ENCODE assay signal across 8 cellular contexts in genomic region chr11:119103161-119103664, GRCh38. TPM values are rescaled to one million over a fixed set of nuclear protein-coding genes. Genes with fewer than 3 reads are reported as not detected.
A peak's percentile ranks its signal among the peaks of the same experiment; 100 is the strongest.
DNase-seq lines count a peak whose midpoint lies in the region; ATAC-seq and TF ChIP-seq lines count a peak whose summit lies in the region.
"Not testable (repeated sequence)": the region's sequence is repeated elsewhere in the genome, so short reads cannot be mapped to it uniquely, and the experiment has no call there.

No MANE protein-coding gene starts in this region.

- H4K20me1 ChIP-seq in GM23248 (ENCODE audit: insufficient read depth); PC-3 (ENCODE audit: low read length): not testable (repeated sequence)

- DNase-seq in GM23248; PC-3; activated T-cell treated with anti-CD3 and anti-CD28 coated beads, Interleukin-2, amount 50 U/mL, for 4 hours; breast epithelium (ENCODE audit: low spot score in 2 of 2); foreskin keratinocyte; skeletal muscle cell (ENCODE audit: low read depth); uterus: not testable (repeated sequence)

- H3K9me3 Mint-ChIP-seq in activated T-cell treated with anti-CD3 and anti-CD28 coated beads, Interleukin-2, amount 50 U/mL, for 4 hours, result not testable (repeated sequence)

- CTCF ChIA-PET in PC-3 (lab: Charles Lee), result interaction anchor here (0.7 to 1.7 kb wide), 3 partner anchors 18 to 93 kb away, joined by 3 to 8 read pairs (median 4); partner anchors contain the start of genes HINFP and VPS11

- ATAC-seq in PC-3; activated T-cell treated with anti-CD3 and anti-CD28 coated beads, Interleukin-2, amount 50 U/mL, for 4 hours; foreskin keratinocyte: not testable (repeated sequence)

- peak overlapping the region; percentile 89 for H3K9ac ChIP-seq in GM23248
- peak overlapping the region; percentile 84 for H3K9ac ChIP-seq in PC-3 (ENCODE audit: low read length)
- H3K9ac ChIP-seq in mucosa of rectum (ENCODE audit: low read depth in 1 of 2, low read length in 2 of 2), result not testable (repeated sequence)

- H3K27me3 ChIP-seq in GM23248 (replicated peaks; ENCODE audit: insufficient read depth); PC-3 (ENCODE audit: low read length); breast epithelium; foreskin keratinocyte; mucosa of rectum (ENCODE audit: control insufficient read depth in 2 of 2, insufficient read depth in 2 of 2, low read length in 2 of 2); uterus: not testable (repeated sequence)

- TF ChIP-seq POLR2A in breast epithelium (IDR thresholded peaks at IDR 0.05); uterus (IDR thresholded peaks at IDR 0.05): not testable (repeated sequence)

- in situ Hi-C loops in GM23248 (cut with MboI), result not testable (repeated sequence)

- not testable (repeated sequence) for BruUV-seq in PC-3 (replicated peaks; lab: Mats Ljungman, UMichigan)

- peaks cover 22% of the 10 kb centered on the region for H3K4me1 ChIP-seq in GM23248 (ENCODE audit: insufficient read depth)
- peaks cover 26% of the 10 kb centered on the region for H3K4me1 ChIP-seq in PC-3 (ENCODE audit: insufficient read depth, low read length)
- H3K4me1 ChIP-seq in breast epithelium, result peaks cover 5 to 17% of the 10 kb centered on the region in 2 donors
- H3K4me1 ChIP-seq in foreskin keratinocyte, result not testable (repeated sequence)
- H3K4me1 ChIP-seq in mucosa of rectum (ENCODE audit: control insufficient read depth in 2 of 2, insufficient read depth in 2 of 2, low read length in 2 of 2), result peaks cover 33 to 35% of the 10 kb centered on the region in 2 donors
- peaks cover 0 to 17% of the 10 kb centered on the region in 2 donors for H3K4me1 ChIP-seq in uterus

- H3K4me3 Mint-ChIP-seq in activated T-cell treated with anti-CD3 and anti-CD28 coated beads, Interleukin-2, amount 50 U/mL, for 4 hours, result peak overlapping the region; percentile 91

- POLR2A ChIA-PET in PC-3 (lab: Charles Lee; ENCODE audit: unreplicated experiment), result not testable (repeated sequence)

- not testable (repeated sequence) for TF ChIP-seq CTCF in PC-3 (conservative IDR thresholded peaks at IDR 0.05; ENCODE audit: low read depth, low read length); breast epithelium (IDR thresholded peaks at IDR 0.05); foreskin keratinocyte (conservative IDR thresholded peaks at IDR 0.05); uterus (IDR thresholded peaks at IDR 0.05)

- peak overlapping the region; percentile 89 for H2AFZ ChIP-seq in GM23248
- H2AFZ ChIP-seq in PC-3 (ENCODE audit: low read length), result peak overlapping the region; percentile 83

- H3K4me1 Mint-ChIP-seq in activated T-cell treated with anti-CD3 and anti-CD28 coated beads, Interleukin-2, amount 50 U/mL, for 4 hours (ENCODE audit: low read depth), result peaks cover 40% of the 10 kb centered on the region

- WGBS in GM23248 (ENCODE audit: low coverage in 1 of 2, low lambda C conversion rate in 2 of 2, missing lambda C conversion rate in 2 of 2), 2 experiments, result 79 to 82% methylated on average over 18 of the region's 18 CpGs

- peaks cover 21% of the 10 kb centered on the region for H3F3A ChIP-seq in GM23248 (ENCODE audit: insufficient read depth)
- H3F3A ChIP-seq in PC-3 (ENCODE audit: low read length, unreplicated experiment), result not testable (repeated sequence)

- not testable (repeated sequence) for H3K36me3 ChIP-seq in GM23248 (ENCODE audit: low read depth); PC-3 (ENCODE audit: low read depth, low read length); breast epithelium; mucosa of rectum (ENCODE audit: control insufficient read depth in 2 of 2, insufficient read depth in 2 of 2, low read length in 2 of 2); uterus

- peak overlapping the region; percentile 84 for H3K4me3 ChIP-seq in GM23248
- H3K4me3 ChIP-seq in PC-3 (ENCODE audit: low read length), result peak overlapping the region; percentile 89
- H3K4me3 ChIP-seq in breast epithelium, result peak overlapping the region; percentile 75 to 97 (median 83)
- peak overlapping the region; percentile 17 to 93 for H3K4me3 ChIP-seq in mucosa of rectum (ENCODE audit: low read length in 2 of 2)
- peak overlapping the region; percentile 92 for H3K4me3 ChIP-seq in skeletal muscle cell (ENCODE audit: low read depth, low read length)
- H3K4me3 ChIP-seq in uterus, result peak overlapping the region; percentile 63 to 86

- intact Hi-C loops in PC-3 (cut with micrococcal nuclease), result loop anchor here (2.0 kb wide), 3 partner anchors 36 to 94 kb away; partner anchors contain the start of genes SLC37A4 and VPS11
- intact Hi-C loops in breast epithelium (cut with DNase I; ENCODE audit: low total_unique reads); uterus (cut with DNase I; ENCODE audit: low total_unique reads): not testable (repeated sequence)

- not testable (repeated sequence) for H3K9me3 ChIP-seq in GM23248 (ENCODE audit: low read depth); PC-3 (ENCODE audit: low read length); breast epithelium; mucosa of rectum (ENCODE audit: control insufficient read depth in 2 of 2, low read length in 2 of 2); uterus

- peaks cover 53% of the 10 kb centered on the region for H3K79me2 ChIP-seq in GM23248 (ENCODE audit: insufficient read depth)
- peaks cover 44% of the 10 kb centered on the region for H3K79me2 ChIP-seq in PC-3 (ENCODE audit: low read length)

- not testable (repeated sequence) for H3K36me3 Mint-ChIP-seq in activated T-cell treated with anti-CD3 and anti-CD28 coated beads, Interleukin-2, amount 50 U/mL, for 4 hours (ENCODE audit: insufficient read depth)

- H3K27ac ChIP-seq in GM23248, result peak overlapping the region; percentile 93
- peak overlapping the region; percentile 84 for H3K27ac ChIP-seq in PC-3 (ENCODE audit: low read length)
- H3K27ac ChIP-seq in breast epithelium, result peak overlapping the region; percentile 94 to 97
- H3K27ac ChIP-seq in foreskin keratinocyte, result peak overlapping the region; percentile 25
- peak overlapping the region; percentile 95 to 98 for H3K27ac ChIP-seq in mucosa of rectum (ENCODE audit: low read depth in 2 of 2, low read length in 2 of 2)
- peak overlapping the region; percentile 92 to 97 for H3K27ac ChIP-seq in uterus

- H3K4me2 ChIP-seq in GM23248 (ENCODE audit: unreplicated experiment) (peak overlapping the region; percentile 92), PC-3 (ENCODE audit: low read length) (peak overlapping the region; percentile 96)

- H3K9me2 ChIP-seq in GM23248 (ENCODE audit: insufficient read depth); PC-3 (replicated peaks; ENCODE audit: low read length): not testable (repeated sequence)

- H3K27me3 Mint-ChIP-seq in activated T-cell treated with anti-CD3 and anti-CD28 coated beads, Interleukin-2, amount 50 U/mL, for 4 hours (ENCODE audit: low read depth), result not testable (repeated sequence)

RNA-seq across cellular contexts. Expression of gene DPAGT1, which starts 1.6 kb away (rescaled TPM):
- 30.0 and 30.9 TPM in 2 replicates for total RNA-seq in GM23248 (2014; rRNA removed; shearing (Covaris generic))
- 68.6 and 73.6 TPM in 2 replicates for polyA plus RNA-seq in GM23248 (2016; fragmentation: Nextera tagmentation; extraction: Ambion mirVana)
- total RNA-seq in PC-3 (2014; rRNA removed), result 68.0 and 82.4 TPM in 2 replicates
- 10 to 100 TPM; 53.9 to 61.0 (median 60.9) TPM for total RNA-seq in activated T-cell treated with anti-CD3 and anti-CD28 coated beads, Interleukin-2, amount 50 U/mL, for 4 hours
- 10 to 100 TPM; 18.4 to 32.5 (median 27.2) TPM for total RNA-seq in breast epithelium
- total RNA-seq in foreskin keratinocyte, result 49.3 and 51.7 TPM in 2 replicates
- 57.2 and 62.6 TPM in 2 replicates for polyA plus RNA-seq in foreskin keratinocyte
- 10 to 100 TPM in 2 of 4 donors, 1 to 10 TPM in 2; 2.8 to 30.6 (median 16.9) TPM for total RNA-seq in uterus

RNA-seq across cellular contexts. Expression of gene C2CD2L, which starts 3.9 kb away (rescaled TPM):
- 4.1 and 4.7 TPM in 2 replicates for total RNA-seq in GM23248 (2014; rRNA removed; shearing (Covaris generic))
- 2.6 and 3.1 TPM in 2 replicates for polyA plus RNA-seq in GM23248 (2016; fragmentation: Nextera tagmentation; extraction: Ambion mirVana)
- 16.8 and 17.2 TPM in 2 replicates for total RNA-seq in PC-3 (2014; rRNA removed)
- total RNA-seq in activated T-cell treated with anti-CD3 and anti-CD28 coated beads, Interleukin-2, amount 50 U/mL, for 4 hours, result 10 to 100 TPM; 22.0 to 24.7 (median 23.0) TPM
- total RNA-seq in breast epithelium, result 1 to 10 TPM; 5.1 to 6.9 (median 6.3) TPM
- 6.8 and 7.5 TPM in 2 replicates for total RNA-seq in foreskin keratinocyte
- 5.5 and 5.9 TPM in 2 replicates for polyA plus RNA-seq in foreskin keratinocyte
- total RNA-seq in uterus, result 10 to 100 TPM in 1 of 4 donors, 1 to 10 TPM in 3; 1.8 to 14.3 (median 2.7) TPM

RNA-seq across cellular contexts. Expression of gene HINFP, which starts 18.2 kb away (rescaled TPM):
- total RNA-seq in GM23248 (2014; rRNA removed; shearing (Covaris generic)), result 24.9 and 31.8 TPM in 2 replicates
- polyA plus RNA-seq in GM23248 (2016; fragmentation: Nextera tagmentation; extraction: Ambion mirVana) (8.3 and 9.1 TPM in 2 replicates), foreskin keratinocyte (8.7 and 8.9 TPM in 2 replicates)
- total RNA-seq in PC-3 (2014; rRNA removed) (14.7 and 24.7 TPM in 2 replicates), breast epithelium (10 to 100 TPM; 17.9 to 29.6 (median 29.2) TPM), foreskin keratinocyte (10.1 and 10.2 TPM in 2 replicates), uterus (10 to 100 TPM; 13.5 to 27.6 (median 15.4) TPM)
- 10 to 100 TPM; 20.1 to 26.2 (median 21.1) TPM for total RNA-seq in activated T-cell treated with anti-CD3 and anti-CD28 coated beads, Interleukin-2, amount 50 U/mL, for 4 hours

RNA-seq across cellular contexts. Expression of gene HMBS, which starts 18.5 kb away (rescaled TPM):
- 5.1 and 8.5 TPM in 2 replicates for total RNA-seq in GM23248 (2014; rRNA removed; shearing (Covaris generic))
- polyA plus RNA-seq in GM23248 (2016; fragmentation: Nextera tagmentation; extraction: Ambion mirVana) (46.1 and 53.3 TPM in 2 replicates), foreskin keratinocyte (61.1 and 73.8 TPM in 2 replicates)
- total RNA-seq in PC-3 (2014; rRNA removed) (9.3 and 22.5 TPM in 2 replicates), breast epithelium (10 to 100 TPM in 1 of 3 donors, 1 to 10 TPM in 2; 5.6 to 21.6 (median 8.9) TPM), foreskin keratinocyte (24.4 and 38.4 TPM in 2 replicates), uterus (10 to 100 TPM in 3 of 4 donors, 1 to 10 TPM in 1; 9.5 to 19.9 (median 15.3) TPM)
- 10 to 100 TPM; 43.7 to 64.7 (median 60.1) TPM for total RNA-seq in activated T-cell treated with anti-CD3 and anti-CD28 coated beads, Interleukin-2, amount 50 U/mL, for 4 hours

RNA-seq across cellular contexts. Expression of gene VPS11, which starts 35.6 kb away (rescaled TPM):
- total RNA-seq in GM23248 (2014; rRNA removed; shearing (Covaris generic)), result 21.0 and 27.9 TPM in 2 replicates
- polyA plus RNA-seq in GM23248 (2016; fragmentation: Nextera tagmentation; extraction: Ambion mirVana) (22.3 and 24.1 TPM in 2 replicates), foreskin keratinocyte (25.1 and 27.2 TPM in 2 replicates)
- total RNA-seq in PC-3 (2014; rRNA removed) (48.3 and 48.7 TPM in 2 replicates), breast epithelium (10 to 100 TPM; 38.0 to 53.9 (median 46.6) TPM), foreskin keratinocyte (23.2 and 27.7 TPM in 2 replicates), uterus (10 to 100 TPM; 25.6 to 86.6 (median 36.3) TPM)
- 10 to 100 TPM; 24.1 to 31.5 (median 30.0) TPM for total RNA-seq in activated T-cell treated with anti-CD3 and anti-CD28 coated beads, Interleukin-2, amount 50 U/mL, for 4 hours

Comparison
In these comparisons a context has a peak if more than half of its experiments do, and no peak if none do; other contexts are left out.
1. H3K27ac ChIP-seq: peak in every context shown above with its lines; median percentile 96 in mucosa of rectum; 96 in breast epithelium; 94 in uterus; 93 in GM23248; 84 in PC-3; 25 in foreskin keratinocyte.